8 cellular contexts compared by ENCODE assay signal in the genomic region with DNA sequence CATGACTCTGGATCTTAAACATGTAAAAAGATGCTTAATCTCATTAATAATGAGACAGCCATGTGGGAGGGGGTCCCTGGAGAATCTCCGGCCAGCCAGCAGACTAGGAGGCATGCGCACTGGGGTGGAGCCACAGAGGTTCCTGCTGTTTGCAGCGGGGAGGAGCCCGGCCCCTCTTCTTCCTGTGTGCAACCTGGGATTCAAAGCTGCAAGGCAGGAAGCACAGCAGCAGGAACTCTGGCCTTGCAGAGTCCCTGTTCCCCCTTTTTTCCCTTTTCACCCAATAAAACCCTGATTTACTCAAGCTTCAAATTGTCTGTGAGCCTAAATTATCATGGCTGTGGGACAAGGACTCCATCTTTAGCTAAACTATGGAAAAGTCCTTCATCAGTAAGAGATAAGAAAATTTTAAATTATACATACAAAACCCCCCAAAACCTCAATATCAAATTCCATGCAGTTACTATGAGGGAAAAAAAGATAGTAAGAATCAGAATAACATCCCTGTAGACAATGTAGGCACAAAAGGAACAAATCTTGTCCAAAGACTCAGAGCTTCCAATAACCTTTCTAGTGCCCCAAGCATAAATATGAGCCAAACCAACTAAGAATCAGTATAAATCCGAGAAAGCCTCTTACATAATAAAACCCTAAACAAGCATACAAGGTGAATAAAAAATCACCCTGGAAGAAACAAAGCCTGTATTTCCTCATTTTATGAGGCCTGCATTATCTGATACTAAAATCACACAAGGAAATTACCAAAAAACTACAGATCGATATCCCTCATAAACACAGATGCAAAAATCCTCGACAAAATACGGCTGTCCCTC. TPM values are rescaled to one million over a fixed set of nuclear protein-coding genes. Genes with fewer than 3 reads are reported as not detected.
DNase-seq lines count a peak whose midpoint lies in the region; ATAC-seq and TF ChIP-seq lines count a peak whose summit lies in the region.

No MANE protein-coding gene starts in this region.

- no peaks in the 10 kb centered on the region for H3K9me3 ChIP-seq in A673 (ENCODE audit: low read depth, low read length, poor library complexity, severe bottlenecking)
- H3K9me3 ChIP-seq in osteoblast (ENCODE audit: low read depth, low read length) = no peaks in the 10 kb centered on the region

- peak overlapping the region; percentile 67 for H3K4me3 Mint-ChIP-seq in activated CD4-positive, alpha-beta T cell treated with anti-CD3 and anti-CD28 coated beads, Interleukin-2, amount 10 ng/mL, durations not matched to agents 24 days and 14 days

- CTCF ChIA-PET in A673 (lab: Charles Lee) = interaction anchor here (0.6 to 0.7 kb wide), 2 partner anchors 33 to 135 kb away, joined by 3 to 4 read pairs; a partner anchor contains a TSS

- BruUV-seq in A673 (replicated peaks; lab: Mats Ljungman, UMichigan) = no TSS peak

- H3K27me3 ChIP-seq in A673 (replicated peaks; ENCODE audit: insufficient read depth, low read depth, low read length, poor library complexity) (no peaks in the 10 kb centered on the region), foreskin keratinocyte (no peaks in the 10 kb centered on the region), osteoblast (ENCODE audit: insufficient read depth, low read length) (no peaks in the 10 kb centered on the region)

- H3K36me3 Mint-ChIP-seq in activated CD4-positive, alpha-beta T cell treated with anti-CD3 and anti-CD28 coated beads, Interleukin-2, amount 10 ng/mL, durations not matched to agents 24 days and 14 days (ENCODE audit: low read depth) = no peaks in the 10 kb centered on the region

- H3K9me3 Mint-ChIP-seq in activated CD4-positive, alpha-beta T cell treated with anti-CD3 and anti-CD28 coated beads, Interleukin-2, amount 10 ng/mL, durations not matched to agents 24 days and 14 days = no peaks in the 10 kb centered on the region

- TF ChIP-seq CTCF in A673 (conservative IDR thresholded peaks at IDR 0.05; ENCODE audit: low read depth, low read length) (no peak), foreskin keratinocyte (conservative IDR thresholded peaks at IDR 0.05) (no peak), osteoblast (IDR thresholded peaks at IDR 0.05; ENCODE audit: extremely low read depth, low read depth, low read length) (no peak)

- ATAC-seq in GM19035 (IDR thresholded peaks at IDR 0.05; ENCODE audit: unreplicated experiment) = peak; percentile 80
- peak; percentile 94 for ATAC-seq in HG03460 (IDR thresholded peaks at IDR 0.05; ENCODE audit: unreplicated experiment)
- peak; percentile 96 for ATAC-seq in foreskin keratinocyte

- intact Hi-C loops in A673 (cut with micrococcal nuclease; ENCODE audit: unreplicated experiment) = no loop called here
- intact Hi-C loops in activated CD4-positive, alpha-beta T cell treated with anti-CD3 and anti-CD28 coated beads, Interleukin-2, amount 10 ng/mL, durations not matched to agents 24 days and 14 days (cut with micrococcal nuclease) = loop anchor here (5.0 kb wide), 1 partner anchor 41 kb away; a partner anchor contains a TSS

- peaks cover 78% of the 10 kb centered on the region for H3K79me2 ChIP-seq in osteoblast (ENCODE audit: insufficient read depth, low read length)

- H3K4me3 ChIP-seq in A673 (ENCODE audit: low read depth, low read length, poor library complexity, severe bottlenecking) (peak overlapping the region; percentile 3), osteoblast (ENCODE audit: insufficient read depth, low read length) (peak overlapping the region; percentile 1)

- H3K36me3 ChIP-seq in A673 (ENCODE audit: insufficient read depth, low read length, poor library complexity, severe bottlenecking) = no peaks in the 10 kb centered on the region
- H3K36me3 ChIP-seq in osteoblast (ENCODE audit: insufficient read depth, low read length) = no peaks in the 10 kb centered on the region

- H4K20me1 ChIP-seq in osteoblast (ENCODE audit: insufficient read depth, low read length) = peaks cover 3% of the 10 kb centered on the region

- peak overlapping the region; percentile 2 for H3K27ac Mint-ChIP-seq in activated CD4-positive, alpha-beta T cell treated with anti-CD3 and anti-CD28 coated beads, Interleukin-2, amount 10 ng/mL, durations not matched to agents 24 days and 14 days

- POLR2A ChIA-PET in A673 (lab: Charles Lee; ENCODE audit: low non-redundant PET) = no interaction called here

- DNase-seq in A673 (ENCODE audit: low spot score) (peak; percentile 97), foreskin keratinocyte (peak in 1 of 2 donors; percentile 37), osteoblast (ENCODE audit: insufficient read length, low spot score, missing footprints) (peak; percentile 31), inferior parietal cortex (ENCODE audit: extremely low spot score) (no peak)
- DNase-seq in activated CD4-positive, alpha-beta T cell treated with anti-CD3 and anti-CD28 coated beads, Interleukin-2, amount 10 ng/mL, durations not matched to agents 24 days and 14 days = peak; percentile 76
- DNase-seq in activated CD4-positive, CD25-positive, alpha-beta regulatory T cell (lab: John Stamatoyannopoulos, UW) = no peak

- peaks cover 15% of the 10 kb centered on the region for H3K4me1 Mint-ChIP-seq in activated CD4-positive, alpha-beta T cell treated with anti-CD3 and anti-CD28 coated beads, Interleukin-2, amount 10 ng/mL, durations not matched to agents 24 days and 14 days

- H3K27ac ChIP-seq in A673 (ENCODE audit: low read depth, low read length, poor library complexity, severe bottlenecking) (peak overlapping the region; percentile 81), foreskin keratinocyte (no peak overlapping the region), osteoblast (ENCODE audit: low read depth, low read length) (no peak overlapping the region)

- H3K4me2 ChIP-seq in osteoblast (ENCODE audit: insufficient read depth, low read length) = peak overlapping the region; percentile 53

- H3K4me1 ChIP-seq in A673 (ENCODE audit: insufficient read depth, low read length, poor library complexity, severe bottlenecking) (peaks cover 35% of the 10 kb centered on the region), foreskin keratinocyte (peaks cover 8% of the 10 kb centered on the region), osteoblast (ENCODE audit: insufficient read depth, low read length) (peaks cover 16% of the 10 kb centered on the region)

- H3K27me3 Mint-ChIP-seq in activated CD4-positive, alpha-beta T cell treated with anti-CD3 and anti-CD28 coated beads, Interleukin-2, amount 10 ng/mL, durations not matched to agents 24 days and 14 days = no peaks in the 10 kb centered on the region

- H2AFZ ChIP-seq in osteoblast (ENCODE audit: low read length) = peak overlapping the region; percentile 64

RNA-seq across cellular contexts. Expression of a gene that starts 12.1 kb away (rescaled TPM):
- total RNA-seq in A673 (2021) = 89.5 and 97.6 TPM in 2 replicates
- 33.7 and 38.9 TPM in 2 replicates for total RNA-seq in activated CD4-positive, alpha-beta T cell treated with anti-CD3 and anti-CD28 coated beads, Interleukin-2, amount 10 ng/mL, durations not matched to agents 24 days and 14 days
- total RNA-seq in foreskin keratinocyte = 47.3 and 52.5 TPM in 2 replicates
- 50.5 and 55.2 TPM in 2 replicates for polyA plus RNA-seq in foreskin keratinocyte
- 37.7 and 41.3 TPM in 2 replicates for total RNA-seq in osteoblast

RNA-seq across cellular contexts. Expression of a gene that starts 43.3 kb away (rescaled TPM):
- 25.9 and 30.4 TPM in 2 replicates for total RNA-seq in A673 (2021)
- total RNA-seq in activated CD4-positive, alpha-beta T cell treated with anti-CD3 and anti-CD28 coated beads, Interleukin-2, amount 10 ng/mL, durations not matched to agents 24 days and 14 days = 39.1 and 46.0 TPM in 2 replicates
- 14.5 and 18.0 TPM in 2 replicates for total RNA-seq in foreskin keratinocyte
- polyA plus RNA-seq in foreskin keratinocyte = 7.4 and 8.6 TPM in 2 replicates
- 11.6 and 13.6 TPM in 2 replicates for total RNA-seq in osteoblast

Comparison
In these comparisons a context has a peak if more than half of its experiments do, and no peak if none do; other contexts are left out.
1. DNase-seq: peak in A673 (single experiment), activated CD4-positive, alpha-beta T cell treated with anti-CD3 and anti-CD28 coated beads, Interleukin-2, amount 10 ng/mL, durations not matched to agents 24 days and 14 days (single experiment) and osteoblast (single experiment); none in inferior parietal cortex (single experiment) and activated CD4-positive, CD25-positive, alpha-beta regulatory T cell (0 of 4).
2. Peak in every context shown above with its lines, with median percentiles within 50 percentile points of each other: ATAC-seq.